8 cellular contexts compared by ENCODE assay signal in genomic region chr19:41352279-41352608, GRCh38. TPM values are rescaled to one million over a fixed set of nuclear protein-coding genes. Genes with fewer than 3 reads are reported as not detected.
DNase-seq lines count a peak whose midpoint lies in the region; ATAC-seq and TF ChIP-seq lines count a peak whose summit lies in the region.

No MANE protein-coding gene starts in this region.

- no peak overlapping the region for H3K27ac ChIP-seq in cardiac muscle cell
- peak overlapping the region; percentile 90 to 96 for H3K27ac ChIP-seq in uterus

- no peak for DNase-seq in cardiac muscle cell (ENCODE audit: low read depth in 1 of 2, low spot score in 1 of 2)
- DNase-seq in Right ventricle myocardium inferior (ENCODE audit: missing footprints) = no peak
- no peak for DNase-seq in MCF 10A (ENCODE audit: unreplicated experiment)
- DNase-seq in mesothelial cell of epicardium (ENCODE audit: low spot score in 2 of 2, unreplicated experiment in 2 of 2) = no peak
- no peak for DNase-seq in uterus
- DNase-seq in activated CD4-positive, CD25-positive, alpha-beta regulatory T cell (lab: John Stamatoyannopoulos, UW) = no peak
- no peak for DNase-seq in activated effector memory CD4-positive, alpha-beta T cell treated with Interleukin-2 at 50 U/mL for 16 hours

- TF ChIP-seq CTCF in cardiac muscle cell (IDR thresholded peaks at IDR 0.05; ENCODE audit: low read depth, low read length) = no peak
- TF ChIP-seq CTCF in MCF 10A (IDR thresholded peaks at IDR 0.05; ENCODE audit: unreplicated experiment) = no peak
- TF ChIP-seq CTCF in mesothelial cell of epicardium (IDR thresholded peaks at IDR 0.05; ENCODE audit: unreplicated experiment) = no peak
- TF ChIP-seq CTCF in uterus (IDR thresholded peaks at IDR 0.05) = no peak

- H3K36me3 Mint-ChIP-seq in MCF 10A (ENCODE audit: insufficient read depth, unreplicated experiment) (peaks cover 23% of the 10 kb centered on the region), mesothelial cell of epicardium (peaks cover 3% of the 10 kb centered on the region)

- intact Hi-C loops in Right ventricle myocardium inferior (cut with DNase I) (loop anchor here (5.0 kb wide), 1 partner anchor 150 kb away; no protein-coding TSS in a partner anchor), MCF 10A (cut with micrococcal nuclease) (loop anchor here (2.0 to 5.0 kb wide), 4 partner anchors 25 to 90 kb away; partner anchors contain the start of genes BCKDHA, CCDC97, EXOSC5 and HNRNPUL1), uterus (cut with DNase I; ENCODE audit: low total_unique reads) (no loop called here)

- H3K27me3 Mint-ChIP-seq in MCF 10A (ENCODE audit: insufficient read depth, unreplicated experiment) (no peaks in the 10 kb centered on the region), mesothelial cell of epicardium (ENCODE audit: low read depth) (peaks cover 35% of the 10 kb centered on the region)

- H3K36me3 ChIP-seq in cardiac muscle cell = no peaks in the 10 kb centered on the region
- no peaks in the 10 kb centered on the region for H3K36me3 ChIP-seq in uterus

- H3K9me3 Mint-ChIP-seq in MCF 10A (ENCODE audit: unreplicated experiment) (no peaks in the 10 kb centered on the region), mesothelial cell of epicardium (peaks cover 3% of the 10 kb centered on the region)

- H3K4me3 ChIP-seq in cardiac muscle cell = peak overlapping the region; percentile 68
- H3K4me3 ChIP-seq in uterus = peak overlapping the region; percentile 65 to 70

- POLR2A ChIA-PET in MCF 10A (lab: Yijun Ruan, JAX) = interaction anchor here (0.7 to 3.4 kb wide), 11 partner anchors 11 to 89 kb away, joined by 3 to 41 read pairs (median 6); partner anchors contain the start of genes B9D2, CCDC97, EXOSC5 and HNRNPUL1

- H3K4me3 Mint-ChIP-seq in MCF 10A (ENCODE audit: unreplicated experiment) (peak overlapping the region; percentile 98), mesothelial cell of epicardium (peak overlapping the region; percentile 78)

- H3K27me3 ChIP-seq in cardiac muscle cell (no peaks in the 10 kb centered on the region), uterus (no peaks in the 10 kb centered on the region)

- no peak overlapping the region for H3K27ac Mint-ChIP-seq in MCF 10A (ENCODE audit: low read depth, unreplicated experiment)
- H3K27ac Mint-ChIP-seq in mesothelial cell of epicardium = peak overlapping the region; percentile 8

- ATAC-seq in Right ventricle myocardium inferior = no peak
- no peak for ATAC-seq in HG02981 (IDR thresholded peaks at IDR 0.05; ENCODE audit: unreplicated experiment)

- no peaks in the 10 kb centered on the region for H3K4me1 ChIP-seq in cardiac muscle cell (ENCODE audit: low read depth)
- peaks cover 0 to 6% of the 10 kb centered on the region in 2 donors for H3K4me1 ChIP-seq in uterus

- peaks cover 24% of the 10 kb centered on the region for H3K4me1 Mint-ChIP-seq in MCF 10A (ENCODE audit: insufficient read depth, unreplicated experiment)
- peaks cover 24% of the 10 kb centered on the region for H3K4me1 Mint-ChIP-seq in mesothelial cell of epicardium

- CTCF ChIA-PET in MCF 10A (lab: Yijun Ruan, JAX) = interaction anchor here (0.6 to 5.2 kb wide), 6 partner anchors 12 to 1465 kb away, joined by 3 to 34 read pairs (median 3); partner anchors contain the start of gene B9D2

- H3K9me3 ChIP-seq in cardiac muscle cell (ENCODE audit: low read depth) (no peaks in the 10 kb centered on the region), uterus (no peaks in the 10 kb centered on the region)

- TF ChIP-seq POLR2A in uterus (IDR thresholded peaks at IDR 0.05) = no peak

- no TSS peak for BruUV-seq in MCF 10A (replicated peaks; lab: Mats Ljungman, UMichigan)

RNA-seq across cellular contexts. Expression of gene TGFB1, which starts 1.5 kb away (rescaled TPM):
- total RNA-seq in cardiac muscle cell (19.4 and 32.6 TPM in 2 replicates), Right ventricle myocardium inferior (15.0 TPM), MCF 10A (2022) (27.8 and 33.7 TPM in 2 replicates), mesothelial cell of epicardium (24.9 to 26.5 TPM (median 25.2 TPM) in 3 replicates), uterus (10 to 100 TPM in 2 of 4 donors, 1 to 10 TPM in 2; 6.7 to 61.7 (median 15.7) TPM)
- 34.8 and 52.3 TPM in 2 replicates for polyA plus RNA-seq in cardiac muscle cell

RNA-seq across cellular contexts. Expression of gene B9D2, which starts 11.7 kb away (rescaled TPM):
- total RNA-seq in cardiac muscle cell (5.3 and 7.8 TPM in 2 replicates), Right ventricle myocardium inferior (3.2 TPM), MCF 10A (2022) (5.5 and 5.7 TPM in 2 replicates), mesothelial cell of epicardium (4.8 to 5.6 TPM (median 5.5 TPM) in 3 replicates), uterus (1 to 10 TPM in 2 of 4 donors, under 1 TPM in 1, not detected in 1; 0.29 to 6.2 (median 3.5) TPM)
- 10.8 and 10.9 TPM in 2 replicates for polyA plus RNA-seq in cardiac muscle cell

RNA-seq across cellular contexts. Expression of gene TMEM91, which starts 24.1 kb away (rescaled TPM):
- 16.8 and 21.8 TPM in 2 replicates for total RNA-seq in cardiac muscle cell
- 14.5 and 18.1 TPM in 2 replicates for polyA plus RNA-seq in cardiac muscle cell
- 3.8 TPM for total RNA-seq in Right ventricle myocardium inferior
- total RNA-seq in MCF 10A (2022) = 6.1 and 8.3 TPM in 2 replicates
- total RNA-seq in mesothelial cell of epicardium = 16.2 to 19.7 TPM (median 18.3 TPM) in 3 replicates
- total RNA-seq in uterus = 10 to 100 TPM in 2 of 4 donors, 1 to 10 TPM in 2; 7.1 to 28.1 (median 10.9) TPM

RNA-seq across cellular contexts. Expression of gene CCDC97, which starts 42.3 kb away (rescaled TPM):
- total RNA-seq in cardiac muscle cell (24.6 and 25.2 TPM in 2 replicates), Right ventricle myocardium inferior (14.6 TPM), MCF 10A (2022) (25.0 and 28.5 TPM in 2 replicates), mesothelial cell of epicardium (40.5 to 41.9 TPM (median 40.6 TPM) in 3 replicates), uterus (10 to 100 TPM in 2 of 4 donors, 1 to 10 TPM in 2; 4.4 to 38.0 (median 10.8) TPM)
- 29.7 and 32.4 TPM in 2 replicates for polyA plus RNA-seq in cardiac muscle cell

RNA-seq across cellular contexts. Expression of gene EXOSC5, which starts 44.9 kb away (rescaled TPM):
- 24.5 and 31.4 TPM in 2 replicates for total RNA-seq in cardiac muscle cell
- polyA plus RNA-seq in cardiac muscle cell = 40.6 and 53.0 TPM in 2 replicates
- total RNA-seq in Right ventricle myocardium inferior = 17.1 TPM
- total RNA-seq in MCF 10A (2022) = 38.1 and 45.8 TPM in 2 replicates
- 12.2 to 17.0 TPM (median 12.5 TPM) in 3 replicates for total RNA-seq in mesothelial cell of epicardium
- total RNA-seq in uterus = 10 to 100 TPM in 1 of 4 donors, 1 to 10 TPM in 3; 1.5 to 11.4 (median 4.5) TPM
